8 cellular contexts compared by ENCODE assay signal in the genomic region with DNA sequence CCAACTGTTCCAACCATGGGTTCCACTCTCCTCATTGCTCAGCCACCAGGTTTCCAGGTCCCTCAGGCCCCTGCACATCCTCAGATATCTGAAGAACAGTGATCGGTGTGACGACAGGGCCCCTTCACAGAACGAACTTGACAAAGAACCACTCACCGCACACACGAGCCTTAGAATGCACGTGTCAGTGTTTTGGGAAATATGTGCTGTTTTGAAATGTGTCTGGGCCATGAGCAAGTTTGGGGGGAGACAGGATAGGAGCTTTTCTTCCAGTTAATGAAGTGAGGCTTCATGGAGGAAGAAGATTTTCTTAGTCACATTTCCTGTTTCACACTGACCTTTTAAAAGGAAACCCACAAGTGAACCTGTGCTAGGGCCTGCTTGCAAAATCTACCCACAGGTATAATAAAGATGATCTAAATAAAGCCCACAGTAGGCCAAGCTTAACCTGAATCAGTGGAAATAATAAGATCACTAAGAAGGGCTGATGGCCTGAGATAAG. TPM values are rescaled to one million over a fixed set of nuclear protein-coding genes. Genes with fewer than 3 reads are reported as not detected.
DNase-seq lines count a peak whose midpoint lies in the region; ATAC-seq, FAIRE-seq and TF ChIP-seq lines count a peak whose summit lies in the region.

No MANE protein-coding gene starts in this region.

- H3K27me3 ChIP-seq in GM06990 (replicated peaks; ENCODE audit: control insufficient read depth, insufficient read depth, low read length) (no peaks in the 10 kb centered on the region), keratinocyte (ENCODE audit: control insufficient read depth, extremely low read depth, insufficient read depth, low read length) (no peaks in the 10 kb centered on the region)

- H3K9me3 ChIP-seq in keratinocyte (ENCODE audit: control insufficient read depth, low read depth, low read length), result no peaks in the 10 kb centered on the region

- dilution Hi-C loops in keratinocyte (cut with MboI; ENCODE audit: extremely low pct_ligation_motif_present, low sequenced_read_pairs), result no loop called here

- TF ChIP-seq CTCF in GM06990 (IDR thresholded peaks at IDR 0.05; ENCODE audit: insufficient read depth, low read length, poor library complexity, severe bottlenecking) (no peak), keratinocyte (optimal IDR thresholded peaks at IDR 0.05 in 1 of 3, IDR thresholded peaks at IDR 0.05 in 1 of 3, conservative IDR thresholded peaks at IDR 0.05 in 1 of 3; ENCODE audit: extremely low read depth in 1 of 3, insufficient read depth in 2 of 3, low read length in 3 of 3) (no peak)

- H2AFZ ChIP-seq in keratinocyte (ENCODE audit: control insufficient read depth, low read length), result peak overlapping the region; percentile 28

- no peaks in the 10 kb centered on the region for H3K79me2 ChIP-seq in keratinocyte (ENCODE audit: control insufficient read depth, insufficient read depth, low read length)

- FAIRE-seq in keratinocyte (lab: Jason Lieb, UNC), result no peak

- peaks cover 11% of the 10 kb centered on the region for H3K4me1 ChIP-seq in keratinocyte (ENCODE audit: control insufficient read depth, extremely low read depth, insufficient read depth, low read length)

- DNase-seq in GM06990 (ENCODE audit: extremely low read depth, insufficient read length) (peak; percentile 48), keratinocyte (ENCODE audit: low read depth, low spot score) (no peak), HCEC 1CT (no peak), HUDEP-2 (lab: John Stamatoyannopoulos, UW; ENCODE audit: unreplicated experiment in 76 of 76) (no peak), NCI-H187 (lab: John Stamatoyannopoulos, UW) (no peak), SW 1271 (lab: John Stamatoyannopoulos, UW) (no peak)
- peak; percentile 26 for DNase-seq in activated CD4-positive, alpha-beta T cell treated with anti-CD3 and anti-CD28 coated beads, Interleukin-2, amount 50 U/mL, for 1 hour

- no peaks in the 10 kb centered on the region for H3K36me3 ChIP-seq in GM06990 (ENCODE audit: control insufficient read depth, insufficient read depth, low read length)
- H3K36me3 ChIP-seq in keratinocyte (ENCODE audit: control insufficient read depth in 2 of 2, extremely low read depth in 1 of 2, insufficient read depth in 2 of 2, low read length in 2 of 2), result no peaks in the 10 kb centered on the region

- H3K4me3 ChIP-seq in GM06990 (replicated peaks; ENCODE audit: low read depth, low read length) (no peak overlapping the region), keratinocyte (ENCODE audit: control insufficient read depth in 2 of 3, extremely low read depth in 1 of 3, insufficient read depth in 2 of 3, low read depth in 1 of 3, low read length in 3 of 3) (no peak overlapping the region)

- no peaks in the 10 kb centered on the region for H4K20me1 ChIP-seq in keratinocyte (ENCODE audit: control insufficient read depth, extremely low read depth, insufficient read depth, low read length)

- peak; percentile 66 for ATAC-seq in HG03103 (IDR thresholded peaks at IDR 0.05; ENCODE audit: low read depth, unreplicated experiment)

- H3K9ac ChIP-seq in keratinocyte (ENCODE audit: control insufficient read depth, extremely low read depth, insufficient read depth, low read length), result no peak overlapping the region

- H3K27ac ChIP-seq in keratinocyte (ENCODE audit: control insufficient read depth, insufficient read depth, low read length), result no peak overlapping the region

- H3K9me1 ChIP-seq in keratinocyte (ENCODE audit: control insufficient read depth, extremely low read depth, insufficient read depth, low read length), result no peaks in the 10 kb centered on the region

- H3K4me2 ChIP-seq in keratinocyte (ENCODE audit: control insufficient read depth, extremely low read depth, insufficient read depth, low read depth, low read length), result no peak overlapping the region

RNA-seq across cellular contexts. Expression of a gene that starts 58.6 kb away (rescaled TPM):
- 66.9 to 142 TPM (median 85.2 TPM) in 3 replicates for polyA plus RNA-seq in keratinocyte
- 58.4 TPM for polyA plus RNA-seq in keratinocyte (2011; ENCODE audit: low read depth)
- 118 and 212 TPM in 2 replicates for polyA plus RNA-seq in keratinocyte (2011; cell fraction: cytosol; rRNA removed)
- 311 and 342 TPM in 2 replicates for polyA plus RNA-seq in keratinocyte (2011; cell fraction: nucleus; rRNA removed)
- 176 and 280 TPM in 2 replicates for polyA plus RNA-seq in keratinocyte (2012; ENCODE audit: low replicate concordance)
- polyA minus RNA-seq in keratinocyte, result 45.4 to 273 TPM (median 50.6 TPM) in 3 replicates
- polyA minus RNA-seq in keratinocyte (2011; cell fraction: cytosol; rRNA and poly(A)+ RNA removed), result 802 TPM
- 213 and 226 TPM in 2 replicates for polyA minus RNA-seq in keratinocyte (2011; cell fraction: nucleus; rRNA and poly(A)+ RNA removed)

Comparison
In these comparisons a context has a peak if more than half of its experiments do, and no peak if none do; other contexts are left out.
1. DNase-seq: peak in GM06990 (single experiment) and activated CD4-positive, alpha-beta T cell treated with anti-CD3 and anti-CD28 coated beads, Interleukin-2, amount 50 U/mL, for 1 hour (single experiment); none in keratinocyte (single experiment), HCEC 1CT (single experiment), HUDEP-2 (0 of 76), NCI-H187 (0 of 2) and SW 1271 (0 of 2).